13 cellular contexts compared by ENCODE assay signal in genomic region chr16:64615647-64616280, GRCh38.
DNase-seq lines count a peak whose midpoint lies in the region; ATAC-seq and TF ChIP-seq lines count a peak whose summit lies in the region.
"Had no signal": no experiment of that assay in that cellular context is flagged by ENCODE, and none has a peak within 500 bp of the region (broad histone marks: within the 10 kb centered on the region; RNA-seq: fewer than 3 reads in every experiment).

No MANE protein-coding gene starts in this region.

- H3K27me3 Mint-ChIP-seq in activated CD8-positive, alpha-beta memory T cell treated with anti-CD3 and anti-CD28 coated beads, Interleukin-2, amount 10 ng/mL, durations not matched to agents 7 days and 5 days, result no peaks in the 10 kb centered on the region
- H3K27me3 Mint-ChIP-seq: activated CD8-positive, alpha-beta T cell treated with anti-CD3 and anti-CD28 coated beads for 36 hours; progenitor cell of endocrine pancreas had no signal

- ATAC-seq in HG03439 (IDR thresholded peaks at IDR 0.05; ENCODE audit: unreplicated experiment), result no peak
- no peak for ATAC-seq in activated CD8-positive, alpha-beta memory T cell treated with anti-CD3 and anti-CD28 coated beads, Interleukin-2, amount 10 ng/mL, durations not matched to agents 7 days and 5 days
- ATAC-seq: activated CD8-positive, alpha-beta T cell treated with anti-CD3 and anti-CD28 coated beads for 36 hours had no signal

- H3K9me3 Mint-ChIP-seq in activated CD8-positive, alpha-beta memory T cell treated with anti-CD3 and anti-CD28 coated beads, Interleukin-2, amount 10 ng/mL, durations not matched to agents 7 days and 5 days (ENCODE audit: low read depth), result peaks cover 32% of the 10 kb centered on the region

- H3K27ac Mint-ChIP-seq in activated CD8-positive, alpha-beta memory T cell treated with anti-CD3 and anti-CD28 coated beads, Interleukin-2, amount 10 ng/mL, durations not matched to agents 7 days and 5 days, result no peak overlapping the region
- H3K27ac Mint-ChIP-seq: activated CD8-positive, alpha-beta T cell treated with anti-CD3 and anti-CD28 coated beads for 36 hours; progenitor cell of endocrine pancreas had no signal

- no peaks in the 10 kb centered on the region for H3K4me1 Mint-ChIP-seq in activated CD8-positive, alpha-beta memory T cell treated with anti-CD3 and anti-CD28 coated beads, Interleukin-2, amount 10 ng/mL, durations not matched to agents 7 days and 5 days

- H3K36me3 Mint-ChIP-seq in activated CD8-positive, alpha-beta memory T cell treated with anti-CD3 and anti-CD28 coated beads, Interleukin-2, amount 10 ng/mL, durations not matched to agents 7 days and 5 days, result no peaks in the 10 kb centered on the region

- CTCF ChIA-PET in activated CD8-positive, alpha-beta memory T cell treated with anti-CD3 and anti-CD28 coated beads, Interleukin-2, amount 10 ng/mL, durations not matched to agents 7 days and 5 days (lab: Charles Lee), result no interaction called here

- H3K4me3 ChIP-seq in HFF-Myc (replicated peaks; ENCODE audit: low read depth, low read length), result no peak overlapping the region
- H3K4me3 ChIP-seq in epithelial cell of esophagus (ENCODE audit: low read length), result no peak overlapping the region
- H3K4me3 ChIP-seq: esophagus squamous epithelium, vagina had no signal

- TF ChIP-seq CTCF in HFF-Myc (IDR thresholded peaks at IDR 0.05; ENCODE audit: low read depth, low read length, missing control alignments) (no peak), epithelial cell of esophagus (IDR thresholded peaks at IDR 0.05; ENCODE audit: insufficient read depth, low read depth, low read length, missing control alignments) (no peak)

- no peak overlapping the region for H3K4me3 Mint-ChIP-seq in activated CD8-positive, alpha-beta memory T cell treated with anti-CD3 and anti-CD28 coated beads, Interleukin-2, amount 10 ng/mL, durations not matched to agents 7 days and 5 days
- H3K4me3 Mint-ChIP-seq: activated CD8-positive, alpha-beta T cell treated with anti-CD3 and anti-CD28 coated beads for 36 hours had no signal

- DNase-seq in HFF-Myc (ENCODE audit: extremely low read depth, low read depth), result peak; percentile 5
- DNase-seq in NCI-H524 (lab: John Stamatoyannopoulos, UW), result peak; percentile 98 to 99
- peak; percentile 8 for DNase-seq in epithelial cell of esophagus (ENCODE audit: low read depth)
- peak; percentile 31 for DNase-seq in pons (ENCODE audit: low spot score)
- DNase-seq in KG1 (lab: John Stamatoyannopoulos, UW), result no peak
- no peak for DNase-seq in AG08396 (ENCODE audit: low spot score)
- DNase-seq in activated CD8-positive, alpha-beta memory T cell treated with anti-CD3 and anti-CD28 coated beads, Interleukin-2, amount 10 ng/mL, durations not matched to agents 7 days and 5 days, result no peak
- DNase-seq: activated CD8-positive, alpha-beta T cell treated with anti-CD3 and anti-CD28 coated beads for 36 hours; esophagus squamous epithelium; NCI-H1436 treated with DMSO at 0.1 percent for 48 hours had no signal

Comparison
In these comparisons a context has a peak if more than half of its experiments do, and no peak if none do; other contexts are left out.
1. DNase-seq: peak in HFF-Myc (single experiment), NCI-H524 (2 of 2), epithelial cell of esophagus (single experiment) and pons (single experiment); none in KG1 (single experiment), AG08396 (single experiment) and activated CD8-positive, alpha-beta memory T cell treated with anti-CD3 and anti-CD28 coated beads, Interleukin-2, amount 10 ng/mL, durations not matched to agents 7 days and 5 days (single experiment).